In genomic region chr2:132736059-132736458, GRCh38 we compare ENCODE assay signal across 21 cellular contexts.
DNase-seq lines count a peak whose midpoint lies in the region; ATAC-seq, FAIRE-seq and TF ChIP-seq lines count a peak whose summit lies in the region.
"Had no signal": no experiment of that assay in that cellular context is flagged by ENCODE, and none has a peak within 500 bp of the region (broad histone marks: within the 10 kb centered on the region; RNA-seq: fewer than 3 reads in every experiment).

No MANE protein-coding gene starts in this region.

- in situ Hi-C loops in HepG2 (cut with HindIII; ENCODE audit: extremely low pct_ligation_motif_present, low pct_unique_long_range_greater_than_20kb) (no loop called here), K562 (cut with MboI) (no loop called here)

- POLR2A ChIA-PET in HepG2 (lab: Yijun Ruan, JAX) = no interaction called here
- POLR2A ChIA-PET in K562 (lab: Yijun Ruan, JAX) = interaction anchor here (1.2 kb wide), 1 partner anchor 11 kb away, joined by 3 read pairs; no protein-coding TSS in a partner anchor

- H3K27ac ChIP-seq in HepG2 (ENCODE audit: extremely low read length, insufficient read depth, low read length) (no peak overlapping the region), right lobe of liver (no peak overlapping the region), K562 (ENCODE audit: extremely low read depth, low read depth, low read length) (no peak overlapping the region)
- H3K27ac ChIP-seq: 22Rv1, BLaER1 had no signal

- TF ChIP-seq CTCF in HepG2 (CRISPR knock-in tag; IDR thresholded peaks at IDR 0.05) (no peak), right lobe of liver (IDR thresholded peaks at IDR 0.05) (no peak), K562 (IDR thresholded peaks at IDR 0.05 in 2 of 3, conservative IDR thresholded peaks at IDR 0.05 in 1 of 3; ENCODE audit: insufficient read depth in 2 of 3, low read depth in 1 of 3, low read length in 3 of 3) (no peak)

- TF ChIP-seq EP300 in HepG2 (IDR thresholded peaks at IDR 0.05; ENCODE audit: low read depth in 2 of 2, low read length in 2 of 2) = no peak
- TF ChIP-seq EP300 in HepG2 (CRISPR knock-in tag; IDR thresholded peaks at IDR 0.05; ENCODE audit: borderline replicate concordance) = no peak
- no peak for TF ChIP-seq EP300 in K562 (IDR thresholded peaks at IDR 0.05; ENCODE audit: low read length)

- 10% methylated on average over 1 of the region's 1 CpG for WGBS in HepG2 (ENCODE audit: low lambda C conversion rate)
- 94% methylated on average over 1 of the region's 1 CpG for WGBS in right lobe of liver (ENCODE audit: insufficient coverage, low coverage, low lambda C conversion rate, missing lambda C conversion rate)
- WGBS in K562 (ENCODE audit: insufficient coverage, low coverage, missing lambda C conversion rate) = 0% methylated on average over 1 of the region's 1 CpG

- TF ChIP-seq POLR2A in HepG2 (IDR thresholded peaks at IDR 0.05; ENCODE audit: insufficient read depth in 1 of 2, low read depth in 2 of 2, low read length in 2 of 2) (no peak), right lobe of liver (IDR thresholded peaks at IDR 0.05) (no peak), K562 (conservative IDR thresholded peaks at IDR 0.05) (no peak)

- H3K36me3 ChIP-seq in HepG2 (replicated peaks in 1 of 2; ENCODE audit: control insufficient read depth in 1 of 2, insufficient read depth in 2 of 2, low read length in 2 of 2) (no peaks in the 10 kb centered on the region), right lobe of liver (no peaks in the 10 kb centered on the region), K562 (ENCODE audit: control insufficient read depth, insufficient read depth, low read length) (no peaks in the 10 kb centered on the region)
- H3K36me3 ChIP-seq: BE2C, BLaER1 had no signal

- H3K4me2 ChIP-seq in HepG2 (ENCODE audit: low read depth, low read length) (no peak overlapping the region), K562 (ENCODE audit: insufficient read depth, low read length) (no peak overlapping the region)
- H3K4me2 ChIP-seq: BLaER1 had no signal

- no peak overlapping the region for H3K4me3 ChIP-seq in HepG2 (replicated peaks in 1 of 3; ENCODE audit: insufficient read depth in 1 of 3, low read depth in 2 of 3, low read length in 3 of 3)
- no peak overlapping the region for H3K4me3 ChIP-seq in right lobe of liver
- H3K4me3 ChIP-seq in K562 = no peak overlapping the region
- H3K4me3 ChIP-seq: BLaER1 had no signal

- H3K4me1 ChIP-seq in HepG2 (ENCODE audit: insufficient read depth, low read length) (no peaks in the 10 kb centered on the region), right lobe of liver (no peaks in the 10 kb centered on the region), K562 (replicated peaks in 1 of 2; ENCODE audit: control insufficient read depth in 2 of 2, insufficient read depth in 2 of 2, low read length in 2 of 2) (no peaks in the 10 kb centered on the region)
- H3K4me1 ChIP-seq: BE2C, BLaER1 had no signal

- H2AFZ ChIP-seq in HepG2 (ENCODE audit: low read length) (no peak overlapping the region), K562 (ENCODE audit: low read depth, low read length) (no peak overlapping the region)

- no peak for DNase-seq in HepG2 (ENCODE audit: low spot score)
- no peak for DNase-seq in right lobe of liver
- no peak for DNase-seq in K562 (ENCODE audit: extremely low read depth in 1 of 4, low spot score in 3 of 4)
- DNase-seq in DMS153 treated with DMSO at 0.1 percent for 48 hours (lab: John Stamatoyannopoulos, UW; ENCODE audit: unreplicated experiment) = no peak
- DNase-seq: ACHN; BE2C; C1 segment of cervical spinal cord; CD4-positive, alpha-beta memory T cell; CD4-positive, CD25-positive, alpha-beta regulatory T cell; CD8-positive, alpha-beta memory T cell; COR-L47; DMS 273 treated with DMSO at 0.1 percent for 48 hours; DMS153; DMS79 treated with DMSO at 0.1 percent for 48 hours; GF-D8 had no signal

- H3K79me2 ChIP-seq in HepG2 (ENCODE audit: insufficient read depth, low read length) = no peaks in the 10 kb centered on the region
- no peaks in the 10 kb centered on the region for H3K79me2 ChIP-seq in K562 (ENCODE audit: control insufficient read depth, insufficient read depth, low read length)

- H3K9me3 ChIP-seq in HepG2 (ENCODE audit: low read length) (peaks cover 74% of the 10 kb centered on the region), right lobe of liver (no peaks in the 10 kb centered on the region), K562 (replicated peaks; ENCODE audit: control insufficient read depth, insufficient read depth, low read depth, low read length) (no peaks in the 10 kb centered on the region)
- H3K9me3 ChIP-seq: BE2C, BLaER1 had no signal

- FAIRE-seq in HepG2 (lab: Jason Lieb, UNC) = no peak
- no peak for FAIRE-seq in K562 (lab: Jason Lieb, UNC)
- FAIRE-seq: G401.6, GM12891, GM19239 had no signal

- H4K20me1 ChIP-seq in HepG2 (ENCODE audit: insufficient read depth, low read length) (no peaks in the 10 kb centered on the region), K562 (replicated peaks; ENCODE audit: control insufficient read depth, insufficient read depth, low read length) (no peaks in the 10 kb centered on the region)
- H4K20me1 ChIP-seq: BLaER1 had no signal

- H3K9me1 ChIP-seq in K562 (ENCODE audit: control insufficient read depth, insufficient read depth, low read length) = no peaks in the 10 kb centered on the region

- H3K27me3 ChIP-seq in HepG2 (ENCODE audit: control insufficient read depth in 1 of 2, insufficient read depth in 2 of 2, low read length in 2 of 2) (no peaks in the 10 kb centered on the region), right lobe of liver (no peaks in the 10 kb centered on the region), K562 (ENCODE audit: control insufficient read depth in 2 of 2, insufficient read depth in 2 of 2, low read length in 2 of 2) (no peaks in the 10 kb centered on the region)
- H3K27me3 ChIP-seq: BE2C, BLaER1 had no signal

- CTCF ChIA-PET in HepG2 (lab: Yijun Ruan, JAX; ENCODE audit: low intra/inter-chr PET ratio, low total read pairs) (no interaction called here), K562 (lab: Yijun Ruan, JAX; ENCODE audit: low intra/inter-chr PET ratio) (no interaction called here)

- intact Hi-C loops in HepG2 (cut with micrococcal nuclease; ENCODE audit: unreplicated experiment) = no loop called here
- intact Hi-C loops in right lobe of liver (cut with DNase I) = no loop called here
- intact Hi-C loops in K562 (cut with micrococcal nuclease) = no loop called here

- no peak for ATAC-seq in HepG2
- no peak for ATAC-seq in right lobe of liver
- no peak for ATAC-seq in K562
- no peak for ATAC-seq in HG03139 (IDR thresholded peaks at IDR 0.05; ENCODE audit: unreplicated experiment)

- H3K9ac ChIP-seq in HepG2 (ENCODE audit: insufficient read depth, low read depth, low read length) = no peak overlapping the region
- H3K9ac ChIP-seq in K562 (ENCODE audit: insufficient read depth in 1 of 2, low read depth in 2 of 2, low read length in 2 of 2) = no peak overlapping the region
- H3K9ac ChIP-seq: BLaER1 had no signal

- TF ChIP-seq RAD21 in HepG2 (CRISPR knock-in tag; IDR thresholded peaks at IDR 0.05) = no peak
- no peak for TF ChIP-seq RAD21 in K562 (CRISPR knock-in tag; conservative IDR thresholded peaks at IDR 0.05 in 1 of 2, IDR thresholded peaks at IDR 0.05 in 1 of 2)

- BruUV-seq in HepG2 (replicated peaks; lab: Mats Ljungman, UMichigan) = no TSS peak
- BruUV-seq in K562 (replicated peaks; lab: Mats Ljungman, UMichigan) = no TSS peak

TF ChIP-seq in HepG2, 621 proteins besides CTCF, POLR2A, EP300 and RAD21:
- TF ChIP-seq MAFK (conservative IDR thresholded peaks at IDR 0.05 in 1 of 2, IDR thresholded peaks at IDR 0.05 in 1 of 2; ENCODE audit: low read length in 2 of 2) (peak; percentile 47 to 85; a peak in 3 of 4 replicates), MAFF (IDR thresholded peaks at IDR 0.05; ENCODE audit: low read depth, low read length) (peak; percentile 64)
- TF ChIP-seq, protein P1, sequence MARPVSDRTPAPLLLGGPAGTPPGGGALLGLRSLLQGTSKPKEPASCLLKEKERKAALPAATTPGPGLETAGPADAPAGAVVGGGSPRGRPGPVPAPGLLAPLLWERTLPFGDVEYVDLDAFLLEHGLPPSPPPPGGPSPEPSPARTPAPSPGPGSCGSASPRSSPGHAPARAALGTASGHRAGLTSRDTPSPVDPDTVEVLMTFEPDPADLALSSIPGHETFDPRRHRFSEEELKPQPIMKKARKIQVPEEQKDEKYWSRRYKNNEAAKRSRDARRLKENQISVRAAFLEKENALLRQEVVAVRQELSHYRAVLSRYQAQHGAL (CRISPR knock-in tag; IDR thresholded peaks at IDR 0.05; ENCODE audit: not compliant biosample characterization) = no peak

TF ChIP-seq in K562, 482 proteins besides CTCF, POLR2A, EP300 and RAD21:
- TF ChIP-seq ZNF316 (IDR thresholded peaks at IDR 0.05) = peak; percentile 35; the same call in 1 of the 2 replicates
- TF ChIP-seq ZC3H4 (CRISPR knock-in tag; IDR thresholded peaks at IDR 0.05; ENCODE audit: borderline replicate concordance) = no peak

Comparison
In these comparisons a context has a peak if more than half of its experiments do, and no peak if none do; other contexts are left out.
1. Of the 241 proteins assayed by ChIP-seq in both HepG2 and K562: peak only in HepG2: MAFF and MAFK; only in K562: none; in both: none; in neither: 239.